In genomic region chr1:146443871-146444222, GRCh38 we compare ENCODE assay signal across 8 cellular contexts.
DNase-seq lines count a peak whose midpoint lies in the region; ATAC-seq and TF ChIP-seq lines count a peak whose summit lies in the region.
"Not testable (repeated sequence)": the region's sequence is repeated elsewhere in the genome, so short reads cannot be mapped to it uniquely, and the experiment has no call there.

No MANE protein-coding gene starts in this region.

- not testable (repeated sequence) for H3K4me1 Mint-ChIP-seq in WTC11; endothelial cell (ENCODE audit: unreplicated experiment); immature natural killer cell; stimulated activated effector memory CD8-positive, alpha-beta T cell treated with anti-CD3 and anti-CD28 coated beads, Interleukin-12 subunit alpha, Interleukin-12 subunit beta, amount 100 ng/mL, for 72 hours

- not testable (repeated sequence) for H3K4me1 ChIP-seq in HUES48 (ENCODE audit: control insufficient read depth, insufficient read depth, low read length)

- DNase-seq in AG10803 (ENCODE audit: low read depth) (peak; percentile 3), WTC11 (ENCODE audit: low spot score) (peak; percentile 42), endothelial cell (ENCODE audit: low spot score) (peak; percentile 24), immature natural killer cell (peak; percentile 38 to 54 (median 47)), posterior cingulate gyrus (peak in 8 of 10 donors; percentile 16 to 87 (median 24))
- DNase-seq in activated naive CD4-positive, alpha-beta T cell treated with anti-CD3 and anti-CD28 coated beads, Interleukin-2, amount 50 U/mL, for 72 hours (ENCODE audit: low spot score in 2 of 2), result peak; percentile 30 to 70
- DNase-seq in stimulated activated effector memory CD8-positive, alpha-beta T cell treated with anti-CD3 and anti-CD28 coated beads, Interleukin-12 subunit alpha, Interleukin-12 subunit beta, amount 100 ng/mL, for 72 hours (ENCODE audit: low spot score in 2 of 2), result peak; percentile 25 to 77

- H3K27me3 ChIP-seq in HUES48 (ENCODE audit: control insufficient read depth, insufficient read depth, low read length), result not testable (repeated sequence)

- H3K4me3 Mint-ChIP-seq in WTC11, result peak overlapping the region; percentile 59
- H3K4me3 Mint-ChIP-seq in endothelial cell (ENCODE audit: unreplicated experiment), result not testable (repeated sequence)
- peak overlapping the region; percentile 77 to 86 (median 83) for H3K4me3 Mint-ChIP-seq in immature natural killer cell
- H3K4me3 Mint-ChIP-seq in stimulated activated effector memory CD8-positive, alpha-beta T cell treated with anti-CD3 and anti-CD28 coated beads, Interleukin-12 subunit alpha, Interleukin-12 subunit beta, amount 100 ng/mL, for 72 hours, result peak overlapping the region; percentile 37

- CTCF ChIA-PET in WTC11 (lab: Charles Lee), result not testable (repeated sequence)

- H3K36me3 ChIP-seq in HUES48 (ENCODE audit: control insufficient read depth, insufficient read depth, low read length), result not testable (repeated sequence)

- POLR2A ChIA-PET in WTC11 (lab: Charles Lee), result not testable (repeated sequence)

- H3K9ac ChIP-seq in HUES48 (ENCODE audit: low read depth, low read length), result not testable (repeated sequence)

- not testable (repeated sequence) for H3K36me3 Mint-ChIP-seq in WTC11; activated naive CD4-positive, alpha-beta T cell treated with anti-CD3 and anti-CD28 coated beads, Interleukin-2, amount 50 U/mL, for 72 hours; endothelial cell (ENCODE audit: low read depth, unreplicated experiment); immature natural killer cell; stimulated activated effector memory CD8-positive, alpha-beta T cell treated with anti-CD3 and anti-CD28 coated beads, Interleukin-12 subunit alpha, Interleukin-12 subunit beta, amount 100 ng/mL, for 72 hours

- not testable (repeated sequence) for ATAC-seq in WTC11; stimulated activated effector memory CD8-positive, alpha-beta T cell treated with anti-CD3 and anti-CD28 coated beads, Interleukin-12 subunit alpha, Interleukin-12 subunit beta, amount 100 ng/mL, for 72 hours
- peak in 1 of 2 donors; percentile 20 for ATAC-seq in activated naive CD4-positive, alpha-beta T cell treated with anti-CD3 and anti-CD28 coated beads, Interleukin-2, amount 50 U/mL, for 72 hours

- intact Hi-C loops in posterior cingulate gyrus (cut with DNase I), result not testable (repeated sequence)

- H3K27ac Mint-ChIP-seq in WTC11; activated naive CD4-positive, alpha-beta T cell treated with anti-CD3 and anti-CD28 coated beads, Interleukin-2, amount 50 U/mL, for 72 hours; endothelial cell (ENCODE audit: unreplicated experiment); stimulated activated effector memory CD8-positive, alpha-beta T cell treated with anti-CD3 and anti-CD28 coated beads, Interleukin-12 subunit alpha, Interleukin-12 subunit beta, amount 100 ng/mL, for 72 hours: not testable (repeated sequence)
- peak overlapping the region in 3 of 6 donors; percentile 72 to 90 (median 73) for H3K27ac Mint-ChIP-seq in immature natural killer cell

- H3K27ac ChIP-seq in HUES48 (ENCODE audit: low read depth, low read length), result not testable (repeated sequence)

- not testable (repeated sequence) for H3K27me3 Mint-ChIP-seq in WTC11 (ENCODE audit: low read depth); endothelial cell (ENCODE audit: unreplicated experiment); immature natural killer cell (ENCODE audit: low read depth in 3 of 3)

- not testable (repeated sequence) for TF ChIP-seq CTCF in AG10803 (conservative IDR thresholded peaks at IDR 0.05; ENCODE audit: low read length); WTC11 (IDR thresholded peaks at IDR 0.05); endothelial cell (IDR thresholded peaks at IDR 0.05; ENCODE audit: unreplicated experiment)

- H3K9me3 Mint-ChIP-seq in WTC11; activated naive CD4-positive, alpha-beta T cell treated with anti-CD3 and anti-CD28 coated beads, Interleukin-2, amount 50 U/mL, for 72 hours; endothelial cell (ENCODE audit: unreplicated experiment); immature natural killer cell; stimulated activated effector memory CD8-positive, alpha-beta T cell treated with anti-CD3 and anti-CD28 coated beads, Interleukin-12 subunit alpha, Interleukin-12 subunit beta, amount 100 ng/mL, for 72 hours: not testable (repeated sequence)

- H3K9me3 ChIP-seq in HUES48 (ENCODE audit: control insufficient read depth, insufficient read depth, low read length), result not testable (repeated sequence)

- H3K4me3 ChIP-seq in AG10803 (ENCODE audit: low read length), result peak overlapping the region; percentile 55
- H3K4me3 ChIP-seq in HUES48 (ENCODE audit: low read depth, low read length), result peak overlapping the region; percentile 45; the same call in 1 of the 2 replicates
